ENCODE assay signal across 18 cellular contexts in genomic region chr1:94974224-94974623, GRCh38. TPM values are rescaled to one million over a fixed set of nuclear protein-coding genes. Genes with fewer than 3 reads are reported as not detected.
A peak's percentile ranks its signal among the peaks of the same experiment; 100 is the strongest.
DNase-seq lines count a peak whose midpoint lies in the region; ATAC-seq and TF ChIP-seq lines count a peak whose summit lies in the region.
"Had no signal": no experiment of that assay in that cellular context is flagged by ENCODE, and none has a peak within 500 bp of the region (broad histone marks: within the 10 kb centered on the region; RNA-seq: fewer than 3 reads in every experiment).

No MANE protein-coding gene starts in this region.

- H3K4me3 Mint-ChIP-seq in brain, result peak overlapping the region in 2 of 5 experiments; percentile 3 to 42
- H3K4me3 Mint-ChIP-seq: activated CD8-positive, alpha-beta T cell treated with anti-CD3 and anti-CD28 coated beads, Interleukin-2, amount 10 ng/mL, durations not matched to agents 7 days and 5 days; stimulated activated memory B cell treated with anti-CD40 and anti-IgM and Interleukin-4, amounts not matched to agents 10 μg/mL and 1 μg/mL and 100 μg/mL, for 72 hours had no signal

- in situ Hi-C loops in GM23248 (cut with MboI), result no loop called here

- peaks cover 0 to 6% (median 0%) of the 10 kb centered on the region in 5 experiments for H3K9me3 Mint-ChIP-seq in brain
- H3K9me3 Mint-ChIP-seq: stimulated activated memory B cell treated with anti-CD40 and anti-IgM and Interleukin-4, amounts not matched to agents 10 μg/mL and 1 μg/mL and 100 μg/mL, for 72 hours had no signal

- peak overlapping the region; percentile 67 for H3K9ac ChIP-seq in GM23248

- no peaks in the 10 kb centered on the region for H3K36me3 ChIP-seq in GM23248 (ENCODE audit: low read depth)
- H3K36me3 ChIP-seq: lower lobe of right lung, ovary had no signal

- peak overlapping the region; percentile 56 to 87 (median 59) for H3K27ac Mint-ChIP-seq in brain
- H3K27ac Mint-ChIP-seq: activated CD8-positive, alpha-beta T cell treated with anti-CD3 and anti-CD28 coated beads, Interleukin-2, amount 10 ng/mL, durations not matched to agents 7 days and 5 days; stimulated activated memory B cell treated with anti-CD40 and anti-IgM and Interleukin-4, amounts not matched to agents 10 μg/mL and 1 μg/mL and 100 μg/mL, for 72 hours had no signal

- peak overlapping the region; percentile 59 for H3K4me2 ChIP-seq in GM23248 (ENCODE audit: unreplicated experiment)
- H3K4me2 ChIP-seq: PC-9 had no signal

- ATAC-seq in left ventricle myocardium superior (peak; percentile 32), HG02973 (IDR thresholded peaks at IDR 0.05; ENCODE audit: unreplicated experiment) (no peak)
- ATAC-seq: activated CD8-positive, alpha-beta T cell treated with anti-CD3 and anti-CD28 coated beads, Interleukin-2, amount 10 ng/mL, durations not matched to agents 7 days and 5 days; lower lobe of right lung; stimulated activated memory B cell treated with anti-CD40 and anti-IgM and Interleukin-4, amounts not matched to agents 10 μg/mL and 1 μg/mL and 100 μg/mL, for 72 hours had no signal

- no peaks in the 10 kb centered on the region for H3K9me3 ChIP-seq in GM23248 (ENCODE audit: low read depth)
- H3K9me3 ChIP-seq: lower lobe of right lung, ovary had no signal

- TF ChIP-seq CTCF in brain (conservative IDR thresholded peaks at IDR 0.05), result no peak

- peak overlapping the region; percentile 90 for H3K27ac ChIP-seq in GM23248
- H3K27ac ChIP-seq in skin epidermis, result peak overlapping the region in 11 of 21 experiments; percentile 7 to 81 (median 61)
- H3K27ac ChIP-seq: lower lobe of right lung, ovary, PC-9 had no signal

- no peaks in the 10 kb centered on the region for H3K27me3 Mint-ChIP-seq in brain
- H3K27me3 Mint-ChIP-seq: stimulated activated memory B cell treated with anti-CD40 and anti-IgM and Interleukin-4, amounts not matched to agents 10 μg/mL and 1 μg/mL and 100 μg/mL, for 72 hours had no signal

- H4K20me1 ChIP-seq in GM23248 (ENCODE audit: insufficient read depth), result no peaks in the 10 kb centered on the region

- H2AFZ ChIP-seq in GM23248, result peak overlapping the region; percentile 25; the same call in 1 of the 2 replicates
- H2AFZ ChIP-seq: PC-9 had no signal

- no peaks in the 10 kb centered on the region for H3K79me2 ChIP-seq in GM23248 (ENCODE audit: insufficient read depth)

- H3K9me2 ChIP-seq in GM23248 (ENCODE audit: insufficient read depth), result no peaks in the 10 kb centered on the region

- H3F3A ChIP-seq in GM23248 (ENCODE audit: insufficient read depth), result peaks cover 34% of the 10 kb centered on the region

- peaks cover 7% of the 10 kb centered on the region for H3K36me3 Mint-ChIP-seq in brain
- H3K36me3 Mint-ChIP-seq: stimulated activated memory B cell treated with anti-CD40 and anti-IgM and Interleukin-4, amounts not matched to agents 10 μg/mL and 1 μg/mL and 100 μg/mL, for 72 hours had no signal

- H3K4me1 ChIP-seq in GM23248 (ENCODE audit: insufficient read depth), result peaks cover 45% of the 10 kb centered on the region

- DNase-seq in GM23248 (peak; percentile 68), left ventricle myocardium superior (no peak), NCI-H345 (lab: John Stamatoyannopoulos, UW) (no peak), NCI-H128 (lab: John Stamatoyannopoulos, UW; ENCODE audit: unreplicated experiment) (no peak)
- DNase-seq in stimulated activated CD4-positive, alpha-beta T cell treated with anti-CD3 and anti-CD28 coated beads, Interleukin-4, amount 100 ng/mL, for 4 hours, result no peak
- DNase-seq: activated CD8-positive, alpha-beta T cell treated with anti-CD3 and anti-CD28 coated beads, Interleukin-2, amount 10 ng/mL, durations not matched to agents 7 days and 5 days; activated naive CD4-positive, alpha-beta T cell treated with Interleukin-2 at 50 U/mL for 16 hours; lower lobe of right lung; NCI-H2227 treated with DMSO at 0.1 percent for 48 hours; ovary; stimulated activated CD4-positive, alpha-beta T cell treated with anti-CD3 and anti-CD28 coated beads, Interleukin-2, amount 100 ng/mL, for 24 hours; T-helper 9 cell had no signal

- H3K4me3 ChIP-seq in GM23248, result peak overlapping the region; percentile 53
- no peak overlapping the region for H3K4me3 ChIP-seq in skin epidermis
- H3K4me3 ChIP-seq: coronary artery, lower lobe of right lung, ovary, PC-9 had no signal

- peaks cover 43% of the 10 kb centered on the region for H3K4me1 Mint-ChIP-seq in brain

- H3K27me3 ChIP-seq in GM23248 (replicated peaks; ENCODE audit: insufficient read depth), result no peaks in the 10 kb centered on the region
- H3K27me3 ChIP-seq: ovary had no signal

- intact Hi-C loops in left ventricle myocardium superior (cut with micrococcal nuclease), result no loop called here

- 0 to 11% methylated on average over 1 of the region's 1 CpG for WGBS in GM23248 (ENCODE audit: low coverage in 1 of 2, low lambda C conversion rate in 2 of 2, missing lambda C conversion rate in 2 of 2), 2 experiments

RNA-seq across cellular contexts. Expression of gene CNN3, which starts 47.3 kb away (rescaled TPM):
- total RNA-seq in GM23248 (2014; rRNA removed; shearing (Covaris generic)), result 200 and 213 TPM in 2 replicates
- 359 and 365 TPM in 2 replicates for polyA plus RNA-seq in GM23248 (2016; fragmentation: Nextera tagmentation; extraction: Ambion mirVana)
- 184 TPM for polyA plus RNA-seq in brain (ENCODE audit: insufficient read depth, low read depth, low replicate concordance)
- 51.8 TPM for total RNA-seq in left ventricle myocardium superior
